Comparison of ENCODE assay signal across 9 cellular contexts in the genomic region with DNA sequence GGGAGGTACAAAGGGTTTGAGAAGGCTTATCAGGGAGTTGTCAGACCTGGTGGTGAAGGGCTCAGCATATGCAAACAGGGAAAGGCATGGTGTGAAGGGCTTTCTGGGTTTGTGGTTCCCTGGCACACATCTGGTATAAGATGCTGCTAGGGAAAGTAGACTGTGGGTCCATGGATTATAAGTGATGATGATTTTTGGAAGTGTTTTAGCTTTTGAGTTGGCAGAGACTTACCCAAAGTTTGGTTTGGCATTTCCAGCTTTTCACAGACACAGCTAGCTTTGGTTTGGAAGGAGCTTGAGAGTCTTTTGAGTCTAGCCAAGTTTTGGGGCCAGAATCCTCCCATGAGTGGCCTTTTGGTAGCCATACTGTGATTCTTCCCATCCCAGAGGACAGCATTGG. TPM values are rescaled to one million over a fixed set of nuclear protein-coding genes. Genes with fewer than 3 reads are reported as not detected.
A peak's percentile ranks its signal among the peaks of the same experiment; 100 is the strongest.
DNase-seq lines count a peak whose midpoint lies in the region; ATAC-seq, FAIRE-seq and TF ChIP-seq lines count a peak whose summit lies in the region.
"Had no signal": no experiment of that assay in that cellular context is flagged by ENCODE, and none has a peak within 500 bp of the region (broad histone marks: within the 10 kb centered on the region; RNA-seq: fewer than 3 reads in every experiment).

No MANE protein-coding gene starts in this region.

- POLR2A ChIA-PET in A673 (lab: Charles Lee; ENCODE audit: low non-redundant PET) = no interaction called here

- FAIRE-seq in bronchial epithelial cell (lab: Jason Lieb, UNC) (no peak), small intestine (lab: Jason Lieb, UNC) (no peak)

- H3K4me3 ChIP-seq in A673 (ENCODE audit: low read depth, low read length, poor library complexity, severe bottlenecking) (peak overlapping the region; percentile 100), HUES64 (ENCODE audit: low read length) (peak overlapping the region; percentile 100), bronchial epithelial cell (ENCODE audit: low read depth, low read length) (peak overlapping the region; percentile 66), mucosa of stomach (ENCODE audit: low read length) (peak overlapping the region; percentile 78), body of pancreas (peak overlapping the region in 1 of 2 donors; percentile 85), small intestine (ENCODE audit: low read depth in 1 of 2, low read length in 2 of 2) (peak overlapping the region in 1 of 2 donors; percentile 96)

- H3K4me1 ChIP-seq in A673 (ENCODE audit: insufficient read depth, low read length, poor library complexity, severe bottlenecking) = peaks cover 13% of the 10 kb centered on the region
- H3K4me1 ChIP-seq in HUES64 (ENCODE audit: insufficient read depth, low read length) = peaks cover 7% of the 10 kb centered on the region; the same call in 1 of the 2 replicates
- peaks cover 20% of the 10 kb centered on the region for H3K4me1 ChIP-seq in mucosa of stomach (ENCODE audit: control insufficient read depth, insufficient read depth, low read length)
- H3K4me1 ChIP-seq in body of pancreas = peaks cover 27% of the 10 kb centered on the region
- peaks cover 5 to 10% of the 10 kb centered on the region in 2 donors for H3K4me1 ChIP-seq in small intestine (ENCODE audit: control insufficient read depth in 2 of 2, insufficient read depth in 1 of 2, low read depth in 1 of 2, low read length in 1 of 2)

- ATAC-seq in body of pancreas (no peak), HG03139 (IDR thresholded peaks at IDR 0.05; ENCODE audit: unreplicated experiment) (no peak)
- no peak for ATAC-seq in activated CD4-positive, CD25-positive, alpha-beta regulatory T cell treated with anti-CD3 and anti-CD28 coated beads, Interleukin-2, amount 50 U/mL, for 24 hours

- H3K27ac ChIP-seq in A673 (ENCODE audit: low read depth, low read length, poor library complexity, severe bottlenecking) (peak overlapping the region; percentile 85), HUES64 (ENCODE audit: low read depth, low read length) (no peak overlapping the region), body of pancreas (peak overlapping the region in 1 of 4 donors; percentile 99), small intestine (ENCODE audit: low read depth in 1 of 2, low read length in 1 of 2) (no peak overlapping the region)

- DNase-seq in A673 (ENCODE audit: low spot score) (no peak), bronchial epithelial cell (ENCODE audit: low read depth) (no peak), body of pancreas (no peak), small intestine (no peak)
- DNase-seq: activated CD4-positive, alpha-beta T cell treated with anti-CD3 and anti-CD28 coated beads, Interleukin-2, amount 50 U/mL, for 1 hour had no signal

- H3K36me3 ChIP-seq in A673 (ENCODE audit: insufficient read depth, low read length, poor library complexity, severe bottlenecking) (peaks cover 65% of the 10 kb centered on the region), HUES64 (ENCODE audit: insufficient read depth, low read length) (peaks cover 58% of the 10 kb centered on the region), bronchial epithelial cell (ENCODE audit: control insufficient read depth, insufficient read depth, low read length) (peaks cover 45% of the 10 kb centered on the region), mucosa of stomach (ENCODE audit: control insufficient read depth, insufficient read depth, low read length) (peaks cover 42% of the 10 kb centered on the region), body of pancreas (replicated peaks in 1 of 2; ENCODE audit: insufficient read depth in 1 of 2, low read depth in 2 of 2) (peaks cover 12 to 38% of the 10 kb centered on the region in 2 donors), small intestine (ENCODE audit: control insufficient read depth in 2 of 2, insufficient read depth in 2 of 2, low read length in 2 of 2) (peaks cover 13 to 15% of the 10 kb centered on the region in 2 donors)

- CTCF ChIA-PET in A673 (lab: Charles Lee) = no interaction called here

- no peaks in the 10 kb centered on the region for H3K27me3 ChIP-seq in A673 (replicated peaks; ENCODE audit: insufficient read depth, low read depth, low read length, poor library complexity)
- peaks cover 13% of the 10 kb centered on the region for H3K27me3 ChIP-seq in HUES64 (ENCODE audit: insufficient read depth, low read length)
- no peaks in the 10 kb centered on the region for H3K27me3 ChIP-seq in bronchial epithelial cell (ENCODE audit: control insufficient read depth, insufficient read depth, low read length)
- no peaks in the 10 kb centered on the region for H3K27me3 ChIP-seq in mucosa of stomach (ENCODE audit: control insufficient read depth, insufficient read depth, low read length)
- H3K27me3 ChIP-seq in body of pancreas = no peaks in the 10 kb centered on the region
- H3K27me3 ChIP-seq in small intestine (ENCODE audit: control insufficient read depth in 2 of 2, insufficient read depth in 2 of 2, low read length in 2 of 2) = no peaks in the 10 kb centered on the region

- TSS peak; percentile 47 for BruUV-seq in A673 (replicated peaks; lab: Mats Ljungman, UMichigan)

- no peak for TF ChIP-seq CTCF in A673 (conservative IDR thresholded peaks at IDR 0.05; ENCODE audit: low read depth, low read length)
- no peak for TF ChIP-seq CTCF in bronchial epithelial cell (IDR thresholded peaks at IDR 0.05; ENCODE audit: insufficient read depth, low read length, severe bottlenecking)
- TF ChIP-seq CTCF in body of pancreas (IDR thresholded peaks at IDR 0.05) = no peak

- no peaks in the 10 kb centered on the region for H3K9me3 ChIP-seq in A673 (ENCODE audit: low read depth, low read length, poor library complexity, severe bottlenecking)
- no peaks in the 10 kb centered on the region for H3K9me3 ChIP-seq in HUES64 (ENCODE audit: insufficient read depth, low read depth, low read length)
- H3K9me3 ChIP-seq in mucosa of stomach (ENCODE audit: control insufficient read depth, low read length) = no peaks in the 10 kb centered on the region
- H3K9me3 ChIP-seq in body of pancreas = no peaks in the 10 kb centered on the region
- no peaks in the 10 kb centered on the region for H3K9me3 ChIP-seq in small intestine (ENCODE audit: control insufficient read depth, low read depth)

- intact Hi-C loops in A673 (cut with micrococcal nuclease; ENCODE audit: unreplicated experiment) (no loop called here), body of pancreas (cut with DNase I) (no loop called here)

- TF ChIP-seq POLR2A in body of pancreas (IDR thresholded peaks at IDR 0.05) = no peak

- H3K9ac ChIP-seq in HUES64 (ENCODE audit: low read depth, low read length) (peak overlapping the region; percentile 98), mucosa of stomach (ENCODE audit: low read length) (peak overlapping the region; percentile 80)

RNA-seq across cellular contexts. Expression of gene TRIM28, which starts 2.3 kb away (rescaled TPM):
- 985 and 1,038 TPM in 2 replicates for total RNA-seq in A673 (2021)
- polyA plus RNA-seq in HUES64 (2013, experiment 1 of 2) = 815 TPM
- 757 TPM for polyA plus RNA-seq in HUES64 (2013, experiment 2 of 2)
- total RNA-seq in bronchial epithelial cell = 270 and 277 TPM in 2 replicates
- total RNA-seq in body of pancreas = 100 to 1,000 TPM; 244 to 273 TPM
- polyA plus RNA-seq in small intestine = 100 to 1,000 TPM; 151 to 200 (median 155) TPM

RNA-seq across cellular contexts. Expression of gene CHMP2A, which starts 8.8 kb away (rescaled TPM):
- total RNA-seq in A673 (2021) (57.6 and 69.8 TPM in 2 replicates), bronchial epithelial cell (166 and 219 TPM in 2 replicates), body of pancreas (10 to 100 TPM; 22.7 to 66.4 TPM)
- polyA plus RNA-seq in HUES64 (2013, experiment 1 of 2) = 60.7 TPM
- polyA plus RNA-seq in HUES64 (2013, experiment 2 of 2) = 80.1 TPM
- polyA plus RNA-seq in small intestine = 100 to 1,000 TPM; 165 to 384 (median 304) TPM

RNA-seq across cellular contexts. Expression of gene UBE2M, which starts 12.3 kb away (rescaled TPM):
- total RNA-seq in A673 (2021) (182 and 185 TPM in 2 replicates), bronchial epithelial cell (128 and 159 TPM in 2 replicates), body of pancreas (10 to 100 TPM; 10.5 to 11.7 TPM)
- 89.2 TPM for polyA plus RNA-seq in HUES64 (2013, experiment 1 of 2)
- 96.9 TPM for polyA plus RNA-seq in HUES64 (2013, experiment 2 of 2)
- polyA plus RNA-seq in small intestine = 10 to 100 TPM; 42.7 to 53.4 (median 45.7) TPM

RNA-seq across cellular contexts. Expression of gene ZBTB45, which starts 26.5 kb away (rescaled TPM):
- total RNA-seq in A673 (2021) (24.3 and 25.0 TPM in 2 replicates), bronchial epithelial cell (3.4 and 5.1 TPM in 2 replicates), body of pancreas (10 to 100 TPM in 1 of 2 donors, 1 to 10 TPM in 1; 9.9 to 12.9 TPM)
- polyA plus RNA-seq in HUES64 (2013, experiment 1 of 2) = 15.2 TPM
- polyA plus RNA-seq in HUES64 (2013, experiment 2 of 2) = 17.4 TPM
- 1 to 10 TPM; 4.7 to 7.9 (median 5.9) TPM for polyA plus RNA-seq in small intestine

RNA-seq across cellular contexts. Expression of gene MZF1, which starts 27.0 kb away (rescaled TPM):
- 18.2 and 20.3 TPM in 2 replicates for total RNA-seq in A673 (2021)
- 9.8 TPM for polyA plus RNA-seq in HUES64 (2013, experiment 1 of 2)
- polyA plus RNA-seq in HUES64 (2013, experiment 2 of 2) = 8.4 TPM
- total RNA-seq in bronchial epithelial cell = 14.7 and 17.8 TPM in 2 replicates
- 10 to 100 TPM; 31.4 to 59.3 TPM for total RNA-seq in body of pancreas
- polyA plus RNA-seq in small intestine = 10 to 100 TPM; 17.5 to 64.0 (median 25.7) TPM

Comparison
In these comparisons a context has a peak if more than half of its experiments do, and no peak if none do; other contexts are left out.
1. RNA of gene UBE2M, which starts 12.3 kb away (total RNA-seq): 182 to 185 TPM in A673 and 128 to 159 TPM in bronchial epithelial cell; 10.5 to 11.7 TPM in body of pancreas; every median in the first group is over 10 times any median in the second.